Comparison of ENCODE assay signal across 26 cellular contexts in genomic region chr18:45270289-45270771, GRCh38.
"Had no signal": no experiment of that assay in that cellular context is flagged by ENCODE, and none has a peak within 500 bp of the region (broad histone marks: within the 10 kb centered on the region; RNA-seq: fewer than 3 reads in every experiment).

No MANE protein-coding gene starts in this region.

- H3K4me3 ChIP-seq: colonic mucosa, lower lobe of right lung, ovary, psoas muscle, smooth muscle cell, thoracic aorta, tibial nerve, upper lobe of left lung had no signal

- H3K27me3 ChIP-seq: colonic mucosa, ovary, tibial nerve, upper lobe of left lung had no signal

- H3K4me1 ChIP-seq: colonic mucosa, lower lobe of right lung, psoas muscle, tibial nerve, upper lobe of left lung had no signal

- H3K9me3 ChIP-seq: colonic mucosa, ovary had no signal

- H3K36me3 ChIP-seq: colonic mucosa, lower lobe of right lung, ovary, thoracic aorta, tibial nerve, upper lobe of left lung had no signal

- ATAC-seq: esophagus mucosa; left ventricle myocardium superior; lower lobe of right lung; natural killer cell; psoas muscle; right cardiac atrium; stimulated activated effector memory CD8-positive, alpha-beta T cell treated with anti-CD3 and anti-CD28 coated beads, Interleukin-12 subunit alpha, Interleukin-12 subunit beta, amount 100 ng/mL, for 72 hours; stimulated activated naive CD8-positive, alpha-beta T cell treated with anti-CD3 and anti-CD28 coated beads, Interleukin-15, Interleukin-2, amounts not matched to agents 100 U/mL and 50 U/mL, for 24 hours had no signal

- DNase-seq: colonic mucosa; effector CD8-positive, alpha-beta T cell; endodermal cell; hypothalamus; immature natural killer cell; islet precursor cell; kidney glomerular epithelial cell; left ventricle myocardium superior; lower lobe of right lung; natural killer cell; occipital lobe; ovary; posterior cingulate gyrus; psoas muscle; right cardiac atrium; stimulated activated CD4-positive, alpha-beta T cell treated with anti-CD3 and anti-CD28 coated beads, Interleukin-12 subunit alpha, Interleukin-12 subunit beta, amount 100 ng/mL, for 4 hours; stimulated activated CD4-positive, alpha-beta T cell treated with anti-CD3 and anti-CD28 coated beads, Interleukin-2, amount 100 ng/mL, for 24 hours; stimulated activated CD4-positive, alpha-beta T cell treated with anti-CD3 and anti-CD28 coated beads, Interleukin-4, amount 100 ng/mL, for 24 hours; stimulated activated naive CD8-positive, alpha-beta T cell treated with anti-CD3 and anti-CD28 coated beads, Interleukin-15, Interleukin-2, amounts not matched to agents 100 U/mL and 50 U/mL, for 24 hours; upper lobe of left lung had no signal

- H3K27ac ChIP-seq: colonic mucosa, epithelial cell of prostate, lower lobe of right lung, ovary, psoas muscle, thoracic aorta, tibial nerve, upper lobe of left lung had no signal
